Comparison of ENCODE assay signal across 16 cellular contexts in the genomic region with DNA sequence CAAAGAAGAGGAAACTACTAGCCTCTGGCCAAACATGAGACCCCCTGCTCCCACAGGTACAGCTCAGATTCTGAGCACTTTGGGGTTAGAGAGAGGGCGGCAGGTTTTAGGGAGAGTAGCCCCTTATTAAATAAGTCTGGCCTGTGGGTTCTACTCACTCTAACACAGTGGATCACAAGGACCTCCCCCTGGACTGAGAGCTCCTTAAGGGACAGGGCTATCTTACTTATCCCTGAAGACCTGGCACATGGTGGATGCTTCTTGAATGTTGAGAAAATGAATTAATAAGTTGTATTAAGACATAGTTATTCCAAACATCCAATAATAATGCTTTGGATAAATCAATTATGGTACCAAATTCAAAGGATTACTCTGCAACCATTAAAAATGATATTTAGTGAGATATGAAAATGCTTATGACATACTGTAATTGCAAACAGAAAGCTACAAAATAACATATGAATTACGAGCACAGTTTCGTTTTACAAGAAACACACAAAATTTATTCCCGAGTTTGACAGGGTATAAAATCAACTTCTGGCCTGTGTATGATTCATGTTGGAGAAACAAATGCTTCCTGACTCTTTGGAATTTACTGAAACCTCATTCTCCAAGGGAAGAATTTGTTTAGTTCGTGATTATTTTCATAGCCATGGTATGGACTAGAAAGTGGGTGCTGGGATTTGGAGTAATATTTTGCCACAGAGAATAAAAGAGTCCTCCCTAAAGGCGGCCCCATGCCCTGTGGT. TPM values are rescaled to one million over a fixed set of nuclear protein-coding genes. Genes with fewer than 3 reads are reported as not detected.
DNase-seq lines count a peak whose midpoint lies in the region; ATAC-seq and TF ChIP-seq lines count a peak whose summit lies in the region.
"Had no signal": no experiment of that assay in that cellular context is flagged by ENCODE, and none has a peak within 500 bp of the region (broad histone marks: within the 10 kb centered on the region; RNA-seq: fewer than 3 reads in every experiment).

No MANE protein-coding gene starts in this region.

- H3K79me2 ChIP-seq in SK-N-SH (ENCODE audit: insufficient read depth) = no peaks in the 10 kb centered on the region
- no peaks in the 10 kb centered on the region for H3K79me2 ChIP-seq in PC-9 (ENCODE audit: low read depth)

- H3K4me3 ChIP-seq in SK-N-SH (ENCODE audit: low read depth in 2 of 2, low read length in 1 of 2) = 0 out of 4 replicates have a peak overlapping the region, but pooled peaks of 1 of the 2 experiments have one; percentile 18
- H3K4me3 ChIP-seq in fibroblast of mammary gland (ENCODE audit: control insufficient read depth, low read depth, low read length) = no peak overlapping the region
- H3K4me3 ChIP-seq in spleen = no peak overlapping the region
- no peak overlapping the region for H3K4me3 ChIP-seq in PC-9

- peak; percentile 66 to 85 for TF ChIP-seq EP300 in SK-N-SH (IDR thresholded peaks at IDR 0.05; ENCODE audit: borderline replicate concordance in 1 of 2, low read depth in 1 of 2, low read length in 1 of 2)

- H3K4me1 ChIP-seq in SK-N-SH (ENCODE audit: control insufficient read depth in 1 of 2, insufficient read depth in 2 of 2, low read depth in 1 of 2, low read length in 1 of 2) (peaks cover 0 to 11% of the 10 kb centered on the region in 2 experiments; a peak in 3 of 4 replicates), spleen (no peaks in the 10 kb centered on the region), PC-9 (replicated peaks; ENCODE audit: insufficient read depth) (no peaks in the 10 kb centered on the region)

- H3K9me2 ChIP-seq in SK-N-SH = no peaks in the 10 kb centered on the region
- H3K9me2 ChIP-seq in PC-9 (ENCODE audit: insufficient read depth) = no peaks in the 10 kb centered on the region

- TF ChIP-seq POLR2A in spleen (IDR thresholded peaks at IDR 0.05) = no peak

- intact Hi-C loops in spleen (cut with DNase I; ENCODE audit: low total_unique reads) (no loop called here), PC-9 (cut with micrococcal nuclease; ENCODE audit: unreplicated experiment) (no loop called here)

- peaks cover 18% of the 10 kb centered on the region for H3F3A ChIP-seq in SK-N-SH (replicated peaks; ENCODE audit: insufficient read depth)
- H3F3A ChIP-seq in PC-9 (ENCODE audit: insufficient read depth, low read depth) = no peaks in the 10 kb centered on the region

- H2AFZ ChIP-seq in SK-N-SH (ENCODE audit: low read depth) = peak overlapping the region; percentile 24; the same call in 1 of the 2 replicates
- no peak overlapping the region for H2AFZ ChIP-seq in PC-9

- POLR2A ChIA-PET in SK-N-SH (lab: Yijun Ruan, JAX) = no interaction called here
- POLR2A ChIA-PET in PC-9 (lab: Charles Lee; ENCODE audit: unreplicated experiment) = no interaction called here

- H3K27ac ChIP-seq in SK-N-SH (ENCODE audit: low read depth in 2 of 2, low read length in 1 of 2) (peak overlapping the region in 1 of 2 experiments; percentile 89; a peak in 3 of 4 replicates), spleen (no peak overlapping the region), PC-9 (no peak overlapping the region)
- H3K27ac ChIP-seq: C4-2B, neutrophil had no signal

- no peaks in the 10 kb centered on the region for H3K27me3 ChIP-seq in SK-N-SH (ENCODE audit: insufficient read depth)
- peaks cover 0 to 16% (median 0%) of the 10 kb centered on the region in 7 donors for H3K27me3 ChIP-seq in spleen (replicated peaks in 1 of 7)
- H3K27me3 ChIP-seq in PC-9 (ENCODE audit: insufficient read depth, low read depth) = no peaks in the 10 kb centered on the region

- H3K4me2 ChIP-seq in SK-N-SH (peak overlapping the region; percentile 62; the same call in 1 of the 2 replicates), PC-9 (no peak overlapping the region)

- H4K20me1 ChIP-seq in SK-N-SH (ENCODE audit: insufficient read depth) (no peaks in the 10 kb centered on the region), PC-9 (ENCODE audit: insufficient read depth) (no peaks in the 10 kb centered on the region)

- no peak for TF ChIP-seq CTCF in AG09319 (IDR thresholded peaks at IDR 0.05; ENCODE audit: low read depth, low read length)
- TF ChIP-seq CTCF in SK-N-SH (IDR thresholded peaks at IDR 0.05) = no peak
- no peak for TF ChIP-seq CTCF in fibroblast of mammary gland (conservative IDR thresholded peaks at IDR 0.05; ENCODE audit: control insufficient read depth, insufficient read depth, low read depth, low read length)
- TF ChIP-seq CTCF in spleen (IDR thresholded peaks at IDR 0.05 in 8 of 11, conservative IDR thresholded peaks at IDR 0.05 in 3 of 11) = no peak
- no peak for TF ChIP-seq CTCF in PC-9 (conservative IDR thresholded peaks at IDR 0.05)

- no peak for TF ChIP-seq RAD21 in SK-N-SH (IDR thresholded peaks at IDR 0.05; ENCODE audit: low read length)

- H3K36me3 ChIP-seq in SK-N-SH (replicated peaks in 1 of 2; ENCODE audit: control insufficient read depth in 1 of 2, insufficient read depth in 2 of 2, low read length in 1 of 2) = no peaks in the 10 kb centered on the region
- H3K36me3 ChIP-seq in spleen = no peaks in the 10 kb centered on the region
- H3K36me3 ChIP-seq in PC-9 (ENCODE audit: low read depth) = no peaks in the 10 kb centered on the region
- H3K36me3 ChIP-seq: neutrophil had no signal

- H3K9me3 ChIP-seq in SK-N-SH (peaks cover 8% of the 10 kb centered on the region; the same call in 1 of the 2 replicates), spleen (peaks cover 0 to 40% (median 2%) of the 10 kb centered on the region in 8 donors), PC-9 (ENCODE audit: insufficient read depth, low read depth) (peaks cover 4% of the 10 kb centered on the region; the same call in 1 of the 2 replicates)
- H3K9me3 ChIP-seq: neutrophil had no signal

- BruUV-seq in PC-9 (replicated peaks; lab: Mats Ljungman, UMichigan) = no TSS peak

- DNase-seq in AG09319 (ENCODE audit: extremely low read depth, low read depth) (peak; percentile 82), SK-N-SH (no peak), fibroblast of mammary gland (ENCODE audit: low read depth) (peak; percentile 78), renal cortical epithelial cell (ENCODE audit: low read depth) (peak; percentile 55), spleen (no peak), ureter (ENCODE audit: low spot score) (no peak), PC-9 (no peak)
- DNase-seq: activated naive CD8-positive, alpha-beta T cell treated with anti-CD3 and anti-CD28 coated beads, Interleukin-2, amount 10 ng/mL, durations not matched to agents 7 days and 5 days; immature natural killer cell; NCI-H1930; stimulated activated CD4-positive, alpha-beta T cell treated with anti-CD3 and anti-CD28 coated beads, Interleukin-4, amount 100 ng/mL, for 24 hours; stimulated activated naive CD8-positive, alpha-beta T cell treated with anti-CD3 and anti-CD28 coated beads, Interleukin-15, amount 100 ng/mL, for 72 hours had no signal

- H3K9ac ChIP-seq in SK-N-SH = peak overlapping the region; percentile 50

- ATAC-seq in HG03469 (IDR thresholded peaks at IDR 0.05; ENCODE audit: unreplicated experiment) = no peak
- ATAC-seq: HepG2; stimulated activated naive CD8-positive, alpha-beta T cell treated with anti-CD3 and anti-CD28 coated beads, Interleukin-15, amount 100 ng/mL, for 72 hours had no signal

- 34% methylated on average over 6 of the region's 6 CpGs for WGBS in SK-N-SH (ENCODE audit: low lambda C conversion rate)
- WGBS in spleen, 5 donors = 80 to 88% (median 86%) methylated on average over 6 of the region's 6 CpGs

- CTCF ChIA-PET in SK-N-SH (lab: Yijun Ruan, JAX) (interaction anchor here (0.8 to 1.8 kb wide), 3 partner anchors 12 to 44 kb away, joined by 3 to 5 read pairs (median 3); no protein-coding TSS in a partner anchor), PC-9 (lab: Charles Lee) (no interaction called here)

TF ChIP-seq in SK-N-SH, 30 proteins besides CTCF, POLR2A, EP300 and RAD21 (continues in another document):
- peak; percentile 97 for TF ChIP-seq TCF12 (IDR thresholded peaks at IDR 0.05)
- TF ChIP-seq NFIC (IDR thresholded peaks at IDR 0.05; ENCODE audit: borderline replicate concordance) = peak; percentile 48; the same call in 1 of the 2 replicates
- TF ChIP-seq YY1 (IDR thresholded peaks at IDR 0.05; ENCODE audit: low read depth) = no peak
- TF ChIP-seq, protein P1, sequence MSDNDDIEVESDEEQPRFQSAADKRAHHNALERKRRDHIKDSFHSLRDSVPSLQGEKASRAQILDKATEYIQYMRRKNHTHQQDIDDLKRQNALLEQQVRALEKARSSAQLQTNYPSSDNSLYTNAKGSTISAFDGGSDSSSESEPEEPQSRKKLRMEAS (IDR thresholded peaks at IDR 0.05; ENCODE audit: low read depth) = 0 out of 2 replicates have a peak, but pooled peaks have one; percentile 52
- no peak for TF ChIP-seq TAF1 (IDR thresholded peaks at IDR 0.05; ENCODE audit: borderline replicate concordance, low read depth, low read length)
- TF ChIP-seq, protein P2, sequence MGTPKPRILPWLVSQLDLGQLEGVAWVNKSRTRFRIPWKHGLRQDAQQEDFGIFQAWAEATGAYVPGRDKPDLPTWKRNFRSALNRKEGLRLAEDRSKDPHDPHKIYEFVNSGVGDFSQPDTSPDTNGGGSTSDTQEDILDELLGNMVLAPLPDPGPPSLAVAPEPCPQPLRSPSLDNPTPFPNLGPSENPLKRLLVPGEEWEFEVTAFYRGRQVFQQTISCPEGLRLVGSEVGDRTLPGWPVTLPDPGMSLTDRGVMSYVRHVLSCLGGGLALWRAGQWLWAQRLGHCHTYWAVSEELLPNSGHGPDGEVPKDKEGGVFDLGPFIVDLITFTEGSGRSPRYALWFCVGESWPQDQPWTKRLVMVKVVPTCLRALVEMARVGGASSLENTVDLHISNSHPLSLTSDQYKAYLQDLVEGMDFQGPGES (IDR thresholded peaks at IDR 0.05; ENCODE audit: low read depth, low read length) = no peak
- peak; percentile 48; the same call in 1 of the 2 replicates for TF ChIP-seq FOSL2 (IDR thresholded peaks at IDR 0.05; ENCODE audit: borderline replicate concordance, low read depth)
- TF ChIP-seq ELF1 (IDR thresholded peaks at IDR 0.05) = no peak
- no peak for TF ChIP-seq CHD2 (IDR thresholded peaks at IDR 0.05; ENCODE audit: low read length, partially characterized antibody)
- TF ChIP-seq MXI1 (IDR thresholded peaks at IDR 0.05; ENCODE audit: low read depth, low read length) = no peak

RNA-seq across cellular contexts. Expression of a gene that starts 59.3 kb away (rescaled TPM):
- polyA plus RNA-seq in SK-N-SH (2012; rRNA removed) (4.8 and 6.4 TPM in 2 replicates), spleen (under 1 TPM; 0.02 to 0.22 (median 0.11) TPM)
- 3.4 and 5.1 TPM in 2 replicates for polyA plus RNA-seq in SK-N-SH (2012; cell fraction: cytosol; rRNA removed)
- 5.0 and 6.3 TPM in 2 replicates for polyA plus RNA-seq in SK-N-SH (2012; cell fraction: nucleus; rRNA removed)
- total RNA-seq in renal cortical epithelial cell (3.6 and 6.1 TPM in 2 replicates), spleen (under 1 TPM in 4 of 7 donors, not detected in 3; 0.13 to 0.57 (median 0.17) TPM), ureter (17.1 TPM), PC-9 (2021) (0.28 and 0.43 TPM in 2 replicates)
- total RNA-seq: activated naive CD8-positive, alpha-beta T cell treated with anti-CD3 and anti-CD28 coated beads, Interleukin-2, amount 10 ng/mL, durations not matched to agents 7 days and 5 days; HepG2 had no signal
- polyA plus RNA-seq: immature natural killer cell had no signal

Comparison
In these comparisons a context has a peak if more than half of its experiments do, and no peak if none do; other contexts are left out.
1. DNase-seq: peak in AG09319 (single experiment), fibroblast of mammary gland (single experiment) and renal cortical epithelial cell (single experiment); none in SK-N-SH (single experiment), spleen (single experiment), ureter (single experiment) and PC-9 (0 of 2).